20 cellular contexts compared by ENCODE assay signal in genomic region chr2:168604252-168604651, GRCh38.
DNase-seq lines count a peak whose midpoint lies in the region; ATAC-seq and TF ChIP-seq lines count a peak whose summit lies in the region.
"Had no signal": no experiment of that assay in that cellular context is flagged by ENCODE, and none has a peak within 500 bp of the region (broad histone marks: within the 10 kb centered on the region; RNA-seq: fewer than 3 reads in every experiment).

No MANE protein-coding gene starts in this region.

- no peak for TF ChIP-seq CTCF in osteocyte (IDR thresholded peaks at IDR 0.05)

- DNase-seq in stimulated activated naive CD8-positive, alpha-beta T cell treated with anti-CD3 and anti-CD28 coated beads, Interleukin-15, Interleukin-2, amounts not matched to agents 100 U/mL and 50 U/mL, for 24 hours: no peak
- DNase-seq in left lobe of liver (ENCODE audit: low spot score) (no peak), osteocyte (ENCODE audit: extremely low spot score, unreplicated experiment) (no peak)
- no peak for DNase-seq in stimulated activated naive CD4-positive, alpha-beta T cell treated with Interleukin-2 at 50 U/mL for 16 hours (lab: John Stamatoyannopoulos, UW)
- DNase-seq: BE2C, DMS79, GOT3, HCEC 1CT, MM.1S, NCI-H1105 treated with DMSO at 0.1 percent for 48 hours, NCI-H2029 treated with DMSO at 0.1 percent for 48 hours, NCI-H345, NCI-H524, NCI-H774 had no signal

- peaks cover 64% of the 10 kb centered on the region for H3K4me1 Mint-ChIP-seq in stimulated activated naive CD8-positive, alpha-beta T cell treated with anti-CD3 and anti-CD28 coated beads, Interleukin-15, Interleukin-2, amounts not matched to agents 100 ng/mL and 50 ng/mL, for 24 hours (ENCODE audit: low read depth)
- H3K4me1 Mint-ChIP-seq in dendritic cell treated with granulocyte-macrophage colony-stimulating factor and Interleukin-4, amounts not matched to agents 40 ng/mL and 50 ng/mL, for 4 days (ENCODE audit: low read depth): peaks cover 64% of the 10 kb centered on the region
- peaks cover 22% of the 10 kb centered on the region for H3K4me1 Mint-ChIP-seq in osteocyte (ENCODE audit: unreplicated experiment)

- H3K4me3 Mint-ChIP-seq in stimulated activated naive CD8-positive, alpha-beta T cell treated with anti-CD3 and anti-CD28 coated beads, Interleukin-15, Interleukin-2, amounts not matched to agents 100 ng/mL and 50 ng/mL, for 24 hours: no peak overlapping the region
- no peak overlapping the region for H3K4me3 Mint-ChIP-seq in dendritic cell treated with granulocyte-macrophage colony-stimulating factor and Interleukin-4, amounts not matched to agents 40 ng/mL and 50 ng/mL, for 4 days
- no peak overlapping the region for H3K4me3 Mint-ChIP-seq in osteocyte (ENCODE audit: unreplicated experiment)

- peak overlapping the region; percentile 81 for H3K27ac Mint-ChIP-seq in stimulated activated naive CD8-positive, alpha-beta T cell treated with anti-CD3 and anti-CD28 coated beads, Interleukin-15, Interleukin-2, amounts not matched to agents 100 ng/mL and 50 ng/mL, for 24 hours
- peak overlapping the region; percentile 13 for H3K27ac Mint-ChIP-seq in dendritic cell treated with granulocyte-macrophage colony-stimulating factor and Interleukin-4, amounts not matched to agents 40 ng/mL and 50 ng/mL, for 4 days
- no peak overlapping the region for H3K27ac Mint-ChIP-seq in osteocyte (ENCODE audit: unreplicated experiment)

- no peak for ATAC-seq in stimulated activated naive CD8-positive, alpha-beta T cell treated with anti-CD3 and anti-CD28 coated beads, Interleukin-15, Interleukin-2, amounts not matched to agents 100 U/mL and 50 U/mL, for 24 hours
- ATAC-seq in left lobe of liver: peak; percentile 40
- no peak for ATAC-seq in GM21526 (IDR thresholded peaks at IDR 0.05; ENCODE audit: low FRiP score, unreplicated experiment)
- ATAC-seq in GM19035 (IDR thresholded peaks at IDR 0.05; ENCODE audit: unreplicated experiment): no peak
- ATAC-seq: A549, Right ventricle myocardium inferior had no signal

- intact Hi-C loops in dendritic cell treated with granulocyte-macrophage colony-stimulating factor and Interleukin-4, amounts not matched to agents 40 ng/mL and 50 ng/mL, for 4 days (cut with micrococcal nuclease): no loop called here

- no peaks in the 10 kb centered on the region for H3K27me3 Mint-ChIP-seq in stimulated activated naive CD8-positive, alpha-beta T cell treated with anti-CD3 and anti-CD28 coated beads, Interleukin-15, Interleukin-2, amounts not matched to agents 100 ng/mL and 50 ng/mL, for 24 hours
- no peaks in the 10 kb centered on the region for H3K27me3 Mint-ChIP-seq in dendritic cell treated with granulocyte-macrophage colony-stimulating factor and Interleukin-4, amounts not matched to agents 40 ng/mL and 50 ng/mL, for 4 days
- H3K27me3 Mint-ChIP-seq in osteocyte (ENCODE audit: unreplicated experiment): no peaks in the 10 kb centered on the region

- peaks cover 58% of the 10 kb centered on the region for H3K36me3 Mint-ChIP-seq in stimulated activated naive CD8-positive, alpha-beta T cell treated with anti-CD3 and anti-CD28 coated beads, Interleukin-15, Interleukin-2, amounts not matched to agents 100 ng/mL and 50 ng/mL, for 24 hours (ENCODE audit: low read depth)
- peaks cover 30% of the 10 kb centered on the region for H3K36me3 Mint-ChIP-seq in dendritic cell treated with granulocyte-macrophage colony-stimulating factor and Interleukin-4, amounts not matched to agents 40 ng/mL and 50 ng/mL, for 4 days (ENCODE audit: low read depth)
- H3K36me3 Mint-ChIP-seq in osteocyte (ENCODE audit: unreplicated experiment): peaks cover 10% of the 10 kb centered on the region

- H3K9me3 Mint-ChIP-seq in stimulated activated naive CD8-positive, alpha-beta T cell treated with anti-CD3 and anti-CD28 coated beads, Interleukin-15, Interleukin-2, amounts not matched to agents 100 ng/mL and 50 ng/mL, for 24 hours: peaks cover 21% of the 10 kb centered on the region
- peaks cover 30% of the 10 kb centered on the region for H3K9me3 Mint-ChIP-seq in dendritic cell treated with granulocyte-macrophage colony-stimulating factor and Interleukin-4, amounts not matched to agents 40 ng/mL and 50 ng/mL, for 4 days
- H3K9me3 Mint-ChIP-seq in osteocyte (ENCODE audit: unreplicated experiment): peaks cover 19% of the 10 kb centered on the region
